ENCODE assay signal across 6 cellular contexts in the genomic region with DNA sequence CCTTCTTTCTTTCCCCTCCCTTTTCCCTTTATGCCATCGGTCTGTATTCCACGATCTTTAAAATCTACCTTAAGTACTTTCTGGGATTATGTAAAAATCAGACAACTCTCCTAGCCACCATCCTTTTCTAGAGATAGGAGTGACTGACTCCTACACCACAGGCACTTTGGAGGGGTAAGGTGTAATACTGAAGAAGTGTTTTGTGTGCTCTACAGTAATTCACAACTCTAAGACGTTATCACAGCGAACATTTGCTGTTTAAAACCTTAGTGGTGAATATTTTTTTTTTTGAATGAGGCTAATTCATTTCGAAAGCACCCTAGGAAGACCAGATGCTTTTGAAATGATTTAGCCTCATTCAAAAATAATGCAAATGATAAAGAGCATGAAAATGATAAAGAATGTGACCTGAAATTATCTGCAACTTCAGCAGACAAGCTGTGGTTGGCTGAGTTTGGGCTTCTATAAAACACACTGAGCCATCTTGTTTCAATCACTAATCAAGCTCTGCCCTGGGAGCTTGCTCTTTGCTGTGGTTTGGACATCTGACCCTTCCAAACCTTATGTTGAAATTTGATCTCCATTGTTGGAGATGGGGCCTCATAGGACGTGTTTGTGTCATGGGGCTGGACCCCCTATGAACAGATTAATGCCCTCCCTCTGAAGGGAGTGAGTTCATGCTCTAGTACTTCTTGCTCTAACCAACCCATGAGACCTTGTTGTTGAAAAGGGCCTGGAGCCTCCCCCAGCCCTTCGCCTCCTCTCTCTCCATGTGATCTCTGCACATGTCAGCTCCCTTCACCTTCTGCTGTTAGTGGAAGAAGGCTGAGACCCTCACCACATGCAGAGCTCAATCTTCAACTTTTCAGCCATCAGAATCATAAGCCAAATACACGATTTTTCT. TPM values are rescaled to one million over a fixed set of nuclear protein-coding genes. Genes with fewer than 3 reads are reported as not detected.
DNase-seq lines count a peak whose midpoint lies in the region; ATAC-seq and TF ChIP-seq lines count a peak whose summit lies in the region.
"Not testable (repeated sequence)": the region's sequence is repeated elsewhere in the genome, so short reads cannot be mapped to it uniquely, and the experiment has no call there.

No MANE protein-coding gene starts in this region.

- H3K27ac Mint-ChIP-seq in GM23338: not testable (repeated sequence)
- peak overlapping the region; percentile 92 for H3K27ac Mint-ChIP-seq in nephron progenitor cell

- not testable (repeated sequence) for H3K4me3 ChIP-seq in GM23338; Karpas-422 (ENCODE audit: low read length)

- H2AFZ ChIP-seq in GM23338; Karpas-422 (ENCODE audit: low read length): not testable (repeated sequence)

- H3F3A ChIP-seq in GM23338 (replicated peaks; ENCODE audit: low read depth): not testable (repeated sequence)

- H3K27me3 Mint-ChIP-seq in GM23338 (ENCODE audit: insufficient read depth, low read depth, poor library complexity) (peaks cover 11% of the 10 kb centered on the region), nephron progenitor cell (ENCODE audit: low read depth, poor library complexity) (peaks cover 40% of the 10 kb centered on the region)

- ATAC-seq in GM23338: peak; percentile 63; the same call in 2 of the 3 replicates
- ATAC-seq in activated CD4-positive, CD25-positive, alpha-beta regulatory T cell treated with anti-CD3 and anti-CD28 coated beads, Interleukin-2, amount 50 U/mL, for 24 hours: peak; percentile 17 to 32

- H3K4me1 Mint-ChIP-seq in GM23338: not testable (repeated sequence)
- peaks cover 18% of the 10 kb centered on the region for H3K4me1 Mint-ChIP-seq in nephron progenitor cell

- H3K27ac ChIP-seq in GM23338 (ENCODE audit: low read depth): not testable (repeated sequence)
- peak overlapping the region; percentile 88 for H3K27ac ChIP-seq in Karpas-422 (ENCODE audit: low read length)

- H3K79me2 ChIP-seq in GM23338 (replicated peaks; ENCODE audit: insufficient read depth); Karpas-422 (ENCODE audit: low read length): not testable (repeated sequence)

- not testable (repeated sequence) for H3K9ac ChIP-seq in Karpas-422 (ENCODE audit: low read length)

- H3K9me3 ChIP-seq in Karpas-422 (ENCODE audit: low read length): not testable (repeated sequence)

- not testable (repeated sequence) for H3K4me2 ChIP-seq in GM23338
- H3K4me2 ChIP-seq in Karpas-422 (ENCODE audit: low read depth, low read length, poor library complexity, severe bottlenecking): peak overlapping the region; percentile 35

- H3K9me3 Mint-ChIP-seq in GM23338: peaks cover 22% of the 10 kb centered on the region
- peaks cover 61% of the 10 kb centered on the region for H3K9me3 Mint-ChIP-seq in nephron progenitor cell

- not testable (repeated sequence) for H3K9me2 ChIP-seq in GM23338 (ENCODE audit: insufficient read depth); Karpas-422 (replicated peaks; ENCODE audit: insufficient read depth, low read length)

- H3K4me1 ChIP-seq in GM23338 (ENCODE audit: insufficient read depth): not testable (repeated sequence)
- peaks cover 24% of the 10 kb centered on the region for H3K4me1 ChIP-seq in Karpas-422 (ENCODE audit: low read length)

- not testable (repeated sequence) for TF ChIP-seq CTCF in GM23338 (conservative IDR thresholded peaks at IDR 0.05; ENCODE audit: low read depth in 2 of 2); nephron progenitor cell (IDR thresholded peaks at IDR 0.05)

- not testable (repeated sequence) for H3K27me3 ChIP-seq in GM23338 (ENCODE audit: insufficient read depth); Karpas-422 (ENCODE audit: low read length)

- DNase-seq in GM23338 (ENCODE audit: low spot score); nephron progenitor cell: not testable (repeated sequence)
- DNase-seq in Karpas-422 (peak; percentile 58), amniotic epithelial cell (ENCODE audit: low read depth) (peak; percentile 38), left kidney (ENCODE audit: low read depth, low spot score) (peak; percentile 82)

- not testable (repeated sequence) for H3K36me3 ChIP-seq in GM23338 (ENCODE audit: insufficient read depth); Karpas-422 (ENCODE audit: insufficient read depth, low read length)

- H4K20me1 ChIP-seq in GM23338 (replicated peaks; ENCODE audit: insufficient read depth); Karpas-422 (ENCODE audit: insufficient read depth, low read depth, low read length): not testable (repeated sequence)

- not testable (repeated sequence) for H3K36me3 Mint-ChIP-seq in GM23338 (ENCODE audit: low read depth)
- peaks cover 37% of the 10 kb centered on the region for H3K36me3 Mint-ChIP-seq in nephron progenitor cell (ENCODE audit: low read depth)

- not testable (repeated sequence) for H3K4me3 Mint-ChIP-seq in GM23338
- peak overlapping the region; percentile 36 for H3K4me3 Mint-ChIP-seq in nephron progenitor cell

RNA-seq across cellular contexts. Expression of a gene that starts 21.3 kb away (rescaled TPM):
- total RNA-seq in GM23338 (2014; rRNA removed; shearing (Covaris generic)): 1.4 and 1.8 TPM in 2 replicates
- 0.38 and 0.48 TPM in 2 replicates for polyA plus RNA-seq in GM23338 (2016; fragmentation: Nextera tagmentation; extraction: Ambion mirVana)
- total RNA-seq in Karpas-422 (2014; rRNA removed; shearing (Covaris generic); ENCODE audit: low replicate concordance): 1.6 and 1.8 TPM in 2 replicates
